Comparison of ENCODE assay signal across 8 cellular contexts in genomic region chr19:14871619-14872230, GRCh38. TPM values are rescaled to one million over a fixed set of nuclear protein-coding genes. Genes with fewer than 3 reads are reported as not detected.
DNase-seq lines count a peak whose midpoint lies in the region; ATAC-seq and TF ChIP-seq lines count a peak whose summit lies in the region.

No MANE protein-coding gene starts in this region.

- H3K4me1 Mint-ChIP-seq in natural killer cell (no peaks in the 10 kb centered on the region), Calu3 (ENCODE audit: low read depth, unreplicated experiment) (no peaks in the 10 kb centered on the region)
- H3K4me1 Mint-ChIP-seq in natural killer cell treated with Interleukin-12 subunit alpha and Interleukin-12 subunit beta and Interleukin-15 and Interleukin-18, amount 100 ng/mL, for 72 hours (ENCODE audit: low read depth in 2 of 2), result no peaks in the 10 kb centered on the region

- BruUV-seq in PC-3 (replicated peaks; lab: Mats Ljungman, UMichigan), result no TSS peak
- BruUV-seq in Calu3 (replicated peaks; lab: Mats Ljungman, UMichigan), result no TSS peak

- H3K9me3 Mint-ChIP-seq in natural killer cell (no peaks in the 10 kb centered on the region), Calu3 (ENCODE audit: low read depth, unreplicated experiment) (no peaks in the 10 kb centered on the region)
- H3K9me3 Mint-ChIP-seq in natural killer cell treated with Interleukin-12 subunit alpha and Interleukin-12 subunit beta and Interleukin-15 and Interleukin-18, amount 100 ng/mL, for 72 hours, result no peaks in the 10 kb centered on the region

- ATAC-seq in natural killer cell (no peak), PC-3 (peak; percentile 51; the same call in 1 of the 2 replicates), HG02852 (IDR thresholded peaks at IDR 0.05; ENCODE audit: unreplicated experiment) (no peak), GM19463 (IDR thresholded peaks at IDR 0.05; ENCODE audit: unreplicated experiment) (no peak)
- ATAC-seq in natural killer cell treated with Interleukin-12 subunit alpha and Interleukin-12 subunit beta and Interleukin-15 and Interleukin-18, amount 100 ng/mL, for 72 hours, result no peak

- H3K36me3 Mint-ChIP-seq in natural killer cell (no peaks in the 10 kb centered on the region), Calu3 (ENCODE audit: insufficient read depth, unreplicated experiment) (no peaks in the 10 kb centered on the region)
- no peaks in the 10 kb centered on the region for H3K36me3 Mint-ChIP-seq in natural killer cell treated with Interleukin-12 subunit alpha and Interleukin-12 subunit beta and Interleukin-15 and Interleukin-18, amount 100 ng/mL, for 72 hours

- POLR2A ChIA-PET in PC-3 (lab: Charles Lee; ENCODE audit: unreplicated experiment), result no interaction called here

- H3F3A ChIP-seq in PC-3 (ENCODE audit: low read length, unreplicated experiment), result no peaks in the 10 kb centered on the region

- H2AFZ ChIP-seq in PC-3 (ENCODE audit: low read length), result no peak overlapping the region

- no peak overlapping the region for H3K27ac ChIP-seq in PC-3 (ENCODE audit: low read length)

- H3K36me3 ChIP-seq in PC-3 (ENCODE audit: low read depth, low read length), result no peaks in the 10 kb centered on the region

- intact Hi-C loops in natural killer cell (cut with micrococcal nuclease), result no loop called here
- intact Hi-C loops in PC-3 (cut with micrococcal nuclease), result loop anchor here (1.0 to 10.0 kb wide), 3 partner anchors 17 to 279 kb away; no protein-coding TSS in a partner anchor
- intact Hi-C loops in Calu3 (cut with micrococcal nuclease; ENCODE audit: unreplicated experiment), result loop anchor here (5.0 kb wide), 1 partner anchor 281 kb away; no protein-coding TSS in a partner anchor

- H3K9ac ChIP-seq in PC-3 (ENCODE audit: low read length), result no peak overlapping the region

- no peak overlapping the region for H3K4me2 ChIP-seq in PC-3 (ENCODE audit: low read length)

- H3K27me3 ChIP-seq in PC-3 (ENCODE audit: low read length), result peaks cover 53% of the 10 kb centered on the region

- H3K9me3 ChIP-seq in PC-3 (ENCODE audit: low read length), result no peaks in the 10 kb centered on the region

- no peaks in the 10 kb centered on the region for H3K9me2 ChIP-seq in PC-3 (replicated peaks; ENCODE audit: low read length)

- no peak for DNase-seq in natural killer cell
- DNase-seq in natural killer cell treated with Interleukin-12 subunit alpha and Interleukin-12 subunit beta and Interleukin-15 and Interleukin-18, amount 100 ng/mL, for 72 hours (ENCODE audit: low spot score), result no peak
- peak; percentile 68 for DNase-seq in PC-3
- DNase-seq in fibroblast of peridontal ligament (ENCODE audit: extremely low read depth), result peak; percentile 20
- no peak for DNase-seq in activated CD4-positive, CD25-positive, alpha-beta regulatory T cell treated with anti-CD3 and anti-CD28 coated beads, Interleukin-2, amount 50 U/mL, for 72 hours
- DNase-seq in Calu3, result no peak

- H3K4me3 Mint-ChIP-seq in natural killer cell, result no peak overlapping the region
- H3K4me3 Mint-ChIP-seq in natural killer cell treated with Interleukin-12 subunit alpha and Interleukin-12 subunit beta and Interleukin-15 and Interleukin-18, amount 100 ng/mL, for 72 hours, result no peak overlapping the region
- no peak overlapping the region for H3K4me3 Mint-ChIP-seq in Calu3 (ENCODE audit: low read depth, unreplicated experiment)

- no peak overlapping the region for H3K4me3 ChIP-seq in PC-3 (ENCODE audit: low read length)

- H3K27ac Mint-ChIP-seq in natural killer cell (no peak overlapping the region), Calu3 (ENCODE audit: unreplicated experiment) (no peak overlapping the region)
- H3K27ac Mint-ChIP-seq in natural killer cell treated with Interleukin-12 subunit alpha and Interleukin-12 subunit beta and Interleukin-15 and Interleukin-18, amount 100 ng/mL, for 72 hours, result no peak overlapping the region

- no peaks in the 10 kb centered on the region for H3K4me1 ChIP-seq in PC-3 (ENCODE audit: insufficient read depth, low read length)

- CTCF ChIA-PET in PC-3 (lab: Charles Lee), result interaction anchor here (0.6 kb wide), 1 partner anchor 186 kb away, joined by 6 read pairs; no protein-coding TSS in a partner anchor
- CTCF ChIA-PET in Calu3 (lab: Charles Lee), result no interaction called here

- H4K20me1 ChIP-seq in PC-3 (ENCODE audit: low read length), result no peaks in the 10 kb centered on the region

- no peaks in the 10 kb centered on the region for H3K79me2 ChIP-seq in PC-3 (ENCODE audit: low read length)

- peak; percentile 9 for TF ChIP-seq CTCF in natural killer cell (IDR thresholded peaks at IDR 0.05)
- peak; percentile 84 for TF ChIP-seq CTCF in PC-3 (conservative IDR thresholded peaks at IDR 0.05; ENCODE audit: low read depth, low read length)
- TF ChIP-seq CTCF in Calu3 (IDR thresholded peaks at IDR 0.05; ENCODE audit: unreplicated experiment), result no peak

- H3K27me3 Mint-ChIP-seq in natural killer cell (ENCODE audit: low read depth in 2 of 2) (peaks cover 30 to 33% of the 10 kb centered on the region in 2 donors), Calu3 (ENCODE audit: unreplicated experiment) (peaks cover 45% of the 10 kb centered on the region)
- H3K27me3 Mint-ChIP-seq in natural killer cell treated with Interleukin-12 subunit alpha and Interleukin-12 subunit beta and Interleukin-15 and Interleukin-18, amount 100 ng/mL, for 72 hours, result peaks cover 21 to 52% of the 10 kb centered on the region in 2 donors

RNA-seq across cellular contexts. Expression of gene OR7A17, which starts 14.2 kb away (rescaled TPM):
- not detected for total RNA-seq in natural killer cell
- total RNA-seq in natural killer cell treated with Interleukin-12 subunit alpha and Interleukin-12 subunit beta and Interleukin-15 and Interleukin-18, amount 100 ng/mL, for 72 hours, result not detected
- total RNA-seq in PC-3 (2014; rRNA removed), result not detected in 2 replicates
- not detected in 2 replicates for total RNA-seq in Calu3 (2022)

RNA-seq across cellular contexts. Expression of gene OR7A10, which starts 23.0 kb away (rescaled TPM):
- total RNA-seq in natural killer cell, result not detected
- total RNA-seq in natural killer cell treated with Interleukin-12 subunit alpha and Interleukin-12 subunit beta and Interleukin-15 and Interleukin-18, amount 100 ng/mL, for 72 hours, result not detected
- not detected in 2 replicates for total RNA-seq in PC-3 (2014; rRNA removed)
- total RNA-seq in Calu3 (2022), result not detected in 2 replicates

RNA-seq across cellular contexts. Expression of gene OR7A5, which starts 36.7 kb away (rescaled TPM):
- not detected for total RNA-seq in natural killer cell
- not detected for total RNA-seq in natural killer cell treated with Interleukin-12 subunit alpha and Interleukin-12 subunit beta and Interleukin-15 and Interleukin-18, amount 100 ng/mL, for 72 hours
- total RNA-seq in PC-3 (2014; rRNA removed), result not detected in 2 replicates
- total RNA-seq in Calu3 (2022), result not detected in 2 replicates

RNA-seq across cellular contexts. Expression of gene OR7C1, which starts 36.7 kb away (rescaled TPM):
- not detected for total RNA-seq in natural killer cell
- not detected for total RNA-seq in natural killer cell treated with Interleukin-12 subunit alpha and Interleukin-12 subunit beta and Interleukin-15 and Interleukin-18, amount 100 ng/mL, for 72 hours
- total RNA-seq in PC-3 (2014; rRNA removed), result not detected in 2 replicates
- total RNA-seq in Calu3 (2022), result not detected in 2 replicates

Comparison
In these comparisons a context has a peak if more than half of its experiments do, and no peak if none do; other contexts are left out.
1. DNase-seq: peak in PC-3 (single experiment) and fibroblast of peridontal ligament (single experiment); none in natural killer cell (single experiment), natural killer cell treated with Interleukin-12 subunit alpha and Interleukin-12 subunit beta and Interleukin-15 and Interleukin-18, amount 100 ng/mL, for 72 hours (single experiment), activated CD4-positive, CD25-positive, alpha-beta regulatory T cell treated with anti-CD3 and anti-CD28 coated beads, Interleukin-2, amount 50 U/mL, for 72 hours (single experiment) and Calu3 (single experiment).